Comparison of ENCODE assay signal across 1 cellular context in the genomic region with DNA sequence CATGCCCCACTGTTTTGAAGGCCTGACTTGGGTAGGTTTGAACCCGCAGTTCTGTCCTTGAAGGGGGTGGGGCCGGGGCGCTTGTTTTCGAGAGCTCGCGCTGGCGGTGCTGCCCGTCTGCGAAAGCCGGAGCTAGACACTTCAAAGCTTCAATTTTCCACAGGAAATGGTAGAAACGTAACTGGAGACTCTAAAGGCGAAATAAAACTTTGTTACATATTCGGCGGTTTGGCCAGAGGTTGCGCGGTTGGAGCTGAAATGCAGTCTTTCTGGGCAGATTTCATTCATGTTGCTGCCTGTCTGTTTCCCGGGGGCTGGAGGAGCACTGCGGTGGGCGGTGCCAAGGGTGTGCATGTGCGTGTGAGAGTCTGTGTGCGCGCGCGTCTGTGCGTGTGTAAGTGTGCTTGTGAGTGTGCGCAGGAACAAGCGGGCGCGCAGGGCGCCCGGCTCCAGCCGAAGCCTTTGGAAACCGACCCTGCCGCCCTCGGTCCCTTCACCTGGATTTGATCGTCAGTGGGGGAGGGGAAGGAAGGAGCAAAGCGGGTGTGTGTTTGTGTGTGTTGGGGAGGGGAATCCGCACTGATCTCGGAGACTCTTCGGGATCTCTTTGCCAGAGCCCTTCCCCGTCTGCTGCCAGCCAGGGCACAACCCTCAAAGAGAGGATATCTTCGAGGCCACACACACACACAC.
TF ChIP-seq lines count a peak whose summit lies in the region.

No MANE protein-coding gene starts in this region.

TF ChIP-seq in H1, 55 proteins besides CTCF, POLR2A, EP300 and RAD21:
- TF ChIP-seq CTBP2 (IDR thresholded peaks at IDR 0.05; ENCODE audit: borderline replicate concordance, insufficient read depth, insufficient read length, low read length): peak; percentile 27
- TF ChIP-seq SIRT6 (IDR thresholded peaks at IDR 0.05; ENCODE audit: low read length): no peak
- TF ChIP-seq EZH2 (IDR thresholded peaks at IDR 0.05; ENCODE audit: low read depth, low read length, severe bottlenecking): no peak
- peak in 1 of 2 experiments; percentile 25; a peak in 2 of 4 replicates for TF ChIP-seq SIN3A (conservative IDR thresholded peaks at IDR 0.05 in 1 of 2, IDR thresholded peaks at IDR 0.05 in 1 of 2; ENCODE audit: low read depth in 1 of 2, low read length in 2 of 2)
- TF ChIP-seq FOSL1 (IDR thresholded peaks at IDR 0.05; ENCODE audit: insufficient read depth, low read depth, low read length): no peak
- TF ChIP-seq TAF1 (IDR thresholded peaks at IDR 0.05; ENCODE audit: low read depth, low read length): no peak
- TF ChIP-seq RBBP5 (IDR thresholded peaks at IDR 0.05; ENCODE audit: borderline replicate concordance, low read depth, low read length): peak; percentile 68; the same call in 1 of the 2 replicates
- TF ChIP-seq BRCA1 (IDR thresholded peaks at IDR 0.05; ENCODE audit: low read depth, low read length): no peak
- TF ChIP-seq SP1 (IDR thresholded peaks at IDR 0.05; ENCODE audit: low read depth, low read length): 0 out of 2 replicates have a peak, but pooled peaks have one; percentile 11
- no peak for TF ChIP-seq TCF12 (IDR thresholded peaks at IDR 0.05; ENCODE audit: low read depth, low read length)
- TF ChIP-seq KDM5A (IDR thresholded peaks at IDR 0.05; ENCODE audit: low read length): no peak
- peak; percentile 73 for TF ChIP-seq KDM4A (IDR thresholded peaks at IDR 0.05; ENCODE audit: low read depth, low read length, severe bottlenecking)
- TF ChIP-seq ASH2L (IDR thresholded peaks at IDR 0.05; ENCODE audit: low read length): peak; percentile 25
- TF ChIP-seq, protein P1, sequence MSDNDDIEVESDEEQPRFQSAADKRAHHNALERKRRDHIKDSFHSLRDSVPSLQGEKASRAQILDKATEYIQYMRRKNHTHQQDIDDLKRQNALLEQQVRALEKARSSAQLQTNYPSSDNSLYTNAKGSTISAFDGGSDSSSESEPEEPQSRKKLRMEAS (IDR thresholded peaks at IDR 0.05): peak; percentile 40; the same call in 1 of the 2 replicates
- TF ChIP-seq PHF8 (conservative IDR thresholded peaks at IDR 0.05; ENCODE audit: low read depth, low read length): peak; percentile 31; the same call in 1 of the 2 replicates
- no peak for TF ChIP-seq POU5F1 (IDR thresholded peaks at IDR 0.05; ENCODE audit: low read depth, low read length)
- no peak for TF ChIP-seq HDAC2 (IDR thresholded peaks at IDR 0.05; ENCODE audit: borderline replicate concordance in 1 of 2, low read depth in 2 of 2, low read length in 2 of 2)
- TF ChIP-seq TBP (IDR thresholded peaks at IDR 0.05; ENCODE audit: low read depth, low read length): no peak
- no peak for TF ChIP-seq SRF (IDR thresholded peaks at IDR 0.05; ENCODE audit: low read depth, low read length)
